Comparison of ENCODE assay signal across 9 cellular contexts in genomic region chr2:172995323-172996244, GRCh38.
DNase-seq lines count a peak whose midpoint lies in the region; ATAC-seq, FAIRE-seq and TF ChIP-seq lines count a peak whose summit lies in the region.
"Had no signal": no experiment of that assay in that cellular context is flagged by ENCODE, and none has a peak within 500 bp of the region (broad histone marks: within the 10 kb centered on the region; RNA-seq: fewer than 3 reads in every experiment).

No MANE protein-coding gene starts in this region.

- no peak for FAIRE-seq in RCC 7860 (lab: Jason Lieb, UNC)

- TF ChIP-seq CTCF in fibroblast of the aortic adventitia (IDR thresholded peaks at IDR 0.05; ENCODE audit: insufficient read depth, low read length) = peak; percentile 62

- no peak for ATAC-seq in GM18517 (IDR thresholded peaks at IDR 0.05; ENCODE audit: unreplicated experiment)

- H3K4me3 ChIP-seq in fibroblast of the aortic adventitia (ENCODE audit: low read depth, low read length) = no peak overlapping the region

- DNase-seq in GM04504 (ENCODE audit: low read depth) (peak; percentile 82), RCC 7860 (ENCODE audit: low spot score) (peak; percentile 25), fibroblast of the aortic adventitia (ENCODE audit: low read depth) (peak; percentile 88), pulmonary artery endothelial cell (ENCODE audit: low read depth, low spot score) (peak; percentile 60), NCI-H2227 treated with DMSO at 0.1 percent for 48 hours (lab: John Stamatoyannopoulos, UW) (no peak), DMS 273 (lab: John Stamatoyannopoulos, UW; ENCODE audit: unreplicated experiment) (no peak)
- no peak for DNase-seq in activated effector memory CD4-positive, alpha-beta T cell treated with Interleukin-2 at 50 U/mL for 16 hours
- DNase-seq: NCI-H1105 treated with DMSO at 0.1 percent for 48 hours had no signal

Comparison
In these comparisons a context has a peak if more than half of its experiments do, and no peak if none do; other contexts are left out.
1. DNase-seq: peak in GM04504 (single experiment), RCC 7860 (single experiment), fibroblast of the aortic adventitia (single experiment) and pulmonary artery endothelial cell (single experiment); none in NCI-H2227 treated with DMSO at 0.1 percent for 48 hours (single experiment), activated effector memory CD4-positive, alpha-beta T cell treated with Interleukin-2 at 50 U/mL for 16 hours (single experiment) and DMS 273 (single experiment).